ENCODE assay signal across 11 cellular contexts in the genomic region with DNA sequence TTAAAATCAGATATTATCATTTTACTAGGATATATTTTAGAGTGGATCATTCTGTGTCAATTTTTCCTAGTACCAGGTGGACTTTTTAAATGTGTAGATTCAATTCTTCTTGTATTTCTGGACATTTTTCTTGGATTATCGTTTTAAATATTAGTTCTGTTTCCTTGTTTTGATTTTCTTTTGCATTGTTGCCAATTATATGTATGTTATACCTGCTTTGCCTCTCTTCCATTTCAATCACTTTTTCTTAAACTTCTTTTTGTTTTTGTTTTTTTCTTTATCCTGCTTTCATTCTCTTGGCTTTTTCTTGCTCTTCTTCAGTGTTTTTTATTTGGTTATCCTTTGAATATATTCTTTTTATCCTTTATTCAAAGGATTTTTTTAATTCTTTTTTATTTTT.
"Had no signal": no experiment of that assay in that cellular context is flagged by ENCODE, and none has a peak within 500 bp of the region (broad histone marks: within the 10 kb centered on the region; RNA-seq: fewer than 3 reads in every experiment).

No MANE protein-coding gene starts in this region.

- ATAC-seq: GM23338, HCT116 had no signal

- H3K9me3 ChIP-seq: HAP-1 had no signal

- H3K9ac ChIP-seq: GM23248 had no signal

- FAIRE-seq: H1, H54 had no signal

- H2AFZ ChIP-seq: GM23248, GM23338 had no signal

- DNase-seq: GM23248, GOT3, H7, H9, HCEC 1CT, HFFc6 had no signal

- H3K27ac Mint-ChIP-seq: GM23338, H9, HFFc6 had no signal

- H3K4me3 Mint-ChIP-seq: GM23338, H9, HFFc6 had no signal

- H3K36me3 ChIP-seq: HAP-1 had no signal

- H3K4me1 ChIP-seq: HAP-1 had no signal

- H3K4me2 ChIP-seq: GM23338 had no signal

- H3K4me3 ChIP-seq: GM23248, GM23338, HAP-1 had no signal

- H3K27ac ChIP-seq: GM23248 had no signal

- H3K4me1 Mint-ChIP-seq: GM23338, H9 had no signal
